ENCODE assay signal across 8 cellular contexts in the genomic region with DNA sequence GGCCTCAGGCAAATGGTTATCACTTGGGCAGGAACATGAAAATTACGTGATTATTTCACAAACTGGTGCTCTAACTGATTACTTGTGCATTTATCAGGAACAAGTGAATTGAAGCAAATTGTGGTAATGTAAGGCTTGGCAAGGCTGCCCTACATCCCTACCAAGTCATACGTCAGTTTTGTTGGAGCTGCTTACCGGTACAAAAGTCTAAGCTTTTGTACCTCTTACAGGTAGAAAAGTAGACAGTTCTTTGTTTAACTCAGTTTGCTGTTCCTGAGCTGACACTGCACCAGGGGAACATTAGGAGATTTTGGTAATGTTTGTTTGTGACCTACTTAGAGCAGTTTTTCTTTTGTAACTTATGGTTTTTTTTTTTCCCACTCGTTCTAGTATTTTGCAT. TPM values are rescaled to one million over a fixed set of nuclear protein-coding genes. Genes with fewer than 3 reads are reported as not detected.
A peak's percentile ranks its signal among the peaks of the same experiment; 100 is the strongest.
DNase-seq lines count a peak whose midpoint lies in the region; ATAC-seq and TF ChIP-seq lines count a peak whose summit lies in the region.

No MANE protein-coding gene starts in this region.

- no peaks in the 10 kb centered on the region for H3K27me3 ChIP-seq in iPS DF 6.9 (ENCODE audit: control insufficient read depth, insufficient read depth, low read length)

- H3K27ac Mint-ChIP-seq in activated B cell treated with CpG ODN at 0.5 μM for 24 hours: peak overlapping the region; percentile 24
- H3K27ac Mint-ChIP-seq in stimulated activated naive CD8-positive, alpha-beta T cell treated with anti-CD3 and anti-CD28 coated beads, Interleukin-15, amount 100 ng/mL, for 72 hours: no peak overlapping the region

- intact Hi-C loops in activated B cell treated with CpG ODN at 0.5 μM for 24 hours (cut with micrococcal nuclease) (loop anchor here (2.0 to 10.0 kb wide), 4 partner anchors 15 to 1772 kb away; partner anchors contain the start of genes DCTN4, HMGXB3, TIGD6 and TNIP1), mucosa of descending colon (cut with DNase I, micrococcal nuclease) (no loop called here)

- H3K4me3 ChIP-seq in iPS DF 6.9 (ENCODE audit: low read length): peak overlapping the region; percentile 10; the same call in 1 of the 2 replicates
- no peak overlapping the region for H3K4me3 ChIP-seq in mucosa of descending colon

- H3K36me3 ChIP-seq in iPS DF 6.9 (ENCODE audit: control insufficient read depth, insufficient read depth, low read length) (peaks cover 2% of the 10 kb centered on the region; the same call in 1 of the 2 replicates), mucosa of descending colon (ENCODE audit: low read depth) (no peaks in the 10 kb centered on the region)

- no peaks in the 10 kb centered on the region for H3K9me3 ChIP-seq in iPS DF 6.9 (ENCODE audit: control insufficient read depth, insufficient read depth, low read length)
- H3K9me3 ChIP-seq in mucosa of descending colon: peaks cover 3% of the 10 kb centered on the region

- ATAC-seq in activated B cell treated with CpG ODN at 0.5 μM for 24 hours (ENCODE audit: low read depth) (no peak), GM18861 (IDR thresholded peaks at IDR 0.05; ENCODE audit: unreplicated experiment) (no peak), mucosa of descending colon (no peak)
- ATAC-seq in stimulated activated naive CD8-positive, alpha-beta T cell treated with anti-CD3 and anti-CD28 coated beads, Interleukin-15, amount 100 ng/mL, for 72 hours: no peak

- peaks cover 39% of the 10 kb centered on the region for H3K36me3 Mint-ChIP-seq in activated B cell treated with CpG ODN at 0.5 μM for 24 hours (ENCODE audit: low read depth)

- peak overlapping the region; percentile 94 for H3K4me3 Mint-ChIP-seq in activated B cell treated with CpG ODN at 0.5 μM for 24 hours
- peak overlapping the region; percentile 97 to 98 for H3K4me3 Mint-ChIP-seq in stimulated activated naive CD8-positive, alpha-beta T cell treated with anti-CD3 and anti-CD28 coated beads, Interleukin-15, amount 100 ng/mL, for 72 hours

- no peaks in the 10 kb centered on the region for H3K9me3 Mint-ChIP-seq in activated B cell treated with CpG ODN at 0.5 μM for 24 hours
- no peaks in the 10 kb centered on the region for H3K9me3 Mint-ChIP-seq in stimulated activated naive CD8-positive, alpha-beta T cell treated with anti-CD3 and anti-CD28 coated beads, Interleukin-15, amount 100 ng/mL, for 72 hours

- DNase-seq in NCI-H748 (lab: John Stamatoyannopoulos, UW; ENCODE audit: unreplicated experiment) (peak; percentile 10), NCI-H748 treated with DMSO at 0.1 percent for 48 hours (lab: John Stamatoyannopoulos, UW) (no peak), activated B cell treated with CpG ODN at 0.5 μM for 24 hours (no peak), iPS DF 6.9 (ENCODE audit: low read depth, low spot score) (no peak), NCI-H510A (lab: John Stamatoyannopoulos, UW) (no peak), mucosa of descending colon (no peak)
- DNase-seq in stimulated activated naive CD8-positive, alpha-beta T cell treated with anti-CD3 and anti-CD28 coated beads, Interleukin-15, amount 100 ng/mL, for 72 hours: no peak

- WGBS in iPS DF 6.9 (ENCODE audit: insufficient coverage, insufficient read length): no CpG with 5 or more reads among the region's 4 CpGs

- POLR2A ChIA-PET in activated B cell treated with CpG ODN at 0.5 μM for 24 hours (lab: Charles Lee): interaction anchor here (1.3 to 5.9 kb wide), 3 partner anchors 11 to 23 kb away, joined by 5 to 134 read pairs (median 112); partner anchors contain the start of gene ATOX1

- no peaks in the 10 kb centered on the region for H3K27me3 Mint-ChIP-seq in activated B cell treated with CpG ODN at 0.5 μM for 24 hours
- H3K27me3 Mint-ChIP-seq in stimulated activated naive CD8-positive, alpha-beta T cell treated with anti-CD3 and anti-CD28 coated beads, Interleukin-15, amount 100 ng/mL, for 72 hours: no peaks in the 10 kb centered on the region

- no peak overlapping the region for H3K27ac ChIP-seq in iPS DF 6.9 (ENCODE audit: low read length)

- no peak for TF ChIP-seq CTCF in activated B cell treated with CpG ODN at 0.5 μM for 24 hours (IDR thresholded peaks at IDR 0.05)
- TF ChIP-seq CTCF in mucosa of descending colon (IDR thresholded peaks at IDR 0.05): no peak

- H3K4me1 ChIP-seq in iPS DF 6.9 (ENCODE audit: control insufficient read depth, insufficient read depth, low read length): no peaks in the 10 kb centered on the region
- peaks cover 35% of the 10 kb centered on the region for H3K4me1 ChIP-seq in mucosa of descending colon (ENCODE audit: low read depth)

- CTCF ChIA-PET in activated B cell treated with CpG ODN at 0.5 μM for 24 hours (lab: Charles Lee): interaction anchor here (1.2 to 1.3 kb wide), 2 partner anchors 113 to 115 kb away, joined by 3 read pairs; no protein-coding TSS in a partner anchor

- peaks cover 68% of the 10 kb centered on the region for H3K4me1 Mint-ChIP-seq in activated B cell treated with CpG ODN at 0.5 μM for 24 hours
- peaks cover 62% of the 10 kb centered on the region for H3K4me1 Mint-ChIP-seq in stimulated activated naive CD8-positive, alpha-beta T cell treated with anti-CD3 and anti-CD28 coated beads, Interleukin-15, amount 100 ng/mL, for 72 hours

RNA-seq across cellular contexts. Expression of gene G3BP1, which starts 2.2 kb away (rescaled TPM):
- 227 and 239 TPM in 2 replicates for total RNA-seq in activated B cell treated with CpG ODN at 0.5 μM for 24 hours
- 100 to 1,000 TPM; 121 to 132 (median 127) TPM for total RNA-seq in mucosa of descending colon

RNA-seq across cellular contexts. Expression of gene ATOX1, which starts 15.5 kb away (rescaled TPM):
- 61.2 and 66.6 TPM in 2 replicates for total RNA-seq in activated B cell treated with CpG ODN at 0.5 μM for 24 hours
- 10 to 100 TPM; 52.5 to 54.8 (median 53.6) TPM for total RNA-seq in mucosa of descending colon
